Comparison of ENCODE assay signal across 13 cellular contexts in the genomic region with DNA sequence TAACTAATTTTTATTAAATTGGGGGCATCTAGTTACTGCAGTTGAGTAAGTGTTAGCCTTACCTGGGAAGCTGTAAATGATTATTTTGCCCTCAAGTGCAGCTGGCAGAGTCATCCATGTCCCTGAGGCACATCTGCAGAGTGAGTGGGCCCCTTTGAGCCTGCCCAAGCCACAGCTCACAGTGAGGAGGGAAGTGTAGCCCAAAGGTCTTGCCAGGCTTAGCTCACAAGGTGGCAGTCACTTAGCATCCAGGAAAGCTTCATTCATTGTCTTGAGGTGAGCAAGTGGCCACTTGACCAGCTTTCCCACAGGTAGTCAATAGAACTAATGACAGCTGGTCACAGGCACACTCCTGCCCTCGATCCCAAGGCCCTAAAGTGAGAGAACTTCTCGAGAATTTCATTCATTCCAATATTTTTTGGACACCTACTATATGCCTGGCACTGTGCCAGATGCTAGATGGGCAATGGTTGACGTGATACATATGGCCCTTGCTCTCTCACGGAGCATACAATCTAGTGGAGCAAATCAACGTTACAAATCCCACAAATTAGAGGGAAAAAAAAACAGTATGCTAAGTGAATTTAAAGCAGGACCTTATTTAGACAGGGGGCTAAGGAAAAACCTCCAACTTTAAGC. TPM values are rescaled to one million over a fixed set of nuclear protein-coding genes. Genes with fewer than 3 reads are reported as not detected.
DNase-seq lines count a peak whose midpoint lies in the region; ATAC-seq, FAIRE-seq and TF ChIP-seq lines count a peak whose summit lies in the region.
"Had no signal": no experiment of that assay in that cellular context is flagged by ENCODE, and none has a peak within 500 bp of the region (broad histone marks: within the 10 kb centered on the region; RNA-seq: fewer than 3 reads in every experiment).

No MANE protein-coding gene starts in this region.

- H3K9me2 ChIP-seq in GM23248 (ENCODE audit: insufficient read depth) = no peaks in the 10 kb centered on the region

- no peak overlapping the region for H3K4me3 ChIP-seq in GM23248
- no peak overlapping the region for H3K4me3 ChIP-seq in left lung

- H3K27me3 ChIP-seq in GM23248 (replicated peaks; ENCODE audit: insufficient read depth) = no peaks in the 10 kb centered on the region
- H3K27me3 ChIP-seq in left lung = no peaks in the 10 kb centered on the region

- H2AFZ ChIP-seq in GM23248 = no peak overlapping the region

- FAIRE-seq in H54 (lab: Jason Lieb, UNC) = no peak
- FAIRE-seq: colon had no signal

- intact Hi-C loops in left lung (cut with DNase I) = no loop called here

- WGBS in GM23248 (ENCODE audit: low coverage in 1 of 2, low lambda C conversion rate in 2 of 2, missing lambda C conversion rate in 2 of 2), 2 experiments = 39 to 50% methylated on average over 5 of the region's 5 CpGs

- peaks cover 85% of the 10 kb centered on the region for H3K79me2 ChIP-seq in GM23248 (ENCODE audit: insufficient read depth)

- TF ChIP-seq POLR2A in H54 (IDR thresholded peaks at IDR 0.05; ENCODE audit: low read depth, low read length) = no peak

- TF ChIP-seq CTCF in left lung (IDR thresholded peaks at IDR 0.05) = no peak

- peaks cover 42% of the 10 kb centered on the region for H3K4me1 ChIP-seq in GM23248 (ENCODE audit: insufficient read depth)
- H3K4me1 ChIP-seq in left lung = peaks cover 10 to 24% of the 10 kb centered on the region in 2 donors

- DNase-seq in Daoy (ENCODE audit: low read depth) = peak; percentile 34
- DNase-seq in GM23248 = no peak
- peak; percentile 10 to 24 for DNase-seq in SW 1271 (lab: John Stamatoyannopoulos, UW)
- no peak for DNase-seq in left lung
- no peak for DNase-seq in H54 (ENCODE audit: insufficient read length, low spot score)
- DNase-seq: immature natural killer cell, naive B cell, right cardiac atrium had no signal

- peak; percentile 22 for ATAC-seq in left lung
- no peak for ATAC-seq in HG03520 (IDR thresholded peaks at IDR 0.05; ENCODE audit: unreplicated experiment)
- ATAC-seq in GM21529 (IDR thresholded peaks at IDR 0.05; ENCODE audit: unreplicated experiment) = no peak
- ATAC-seq: activated CD4-positive, CD25-positive, alpha-beta regulatory T cell treated with anti-CD3 and anti-CD28 coated beads, Interleukin-2, amount 50 U/mL, for 24 hours; right cardiac atrium had no signal

- H3K4me2 ChIP-seq in GM23248 (ENCODE audit: unreplicated experiment) = peak overlapping the region; percentile 27

- in situ Hi-C loops in GM23248 (cut with MboI) = no loop called here

- H3K9me3 ChIP-seq in GM23248 (ENCODE audit: low read depth) (no peaks in the 10 kb centered on the region), left lung (no peaks in the 10 kb centered on the region)

- H3K9ac ChIP-seq in GM23248 = no peak overlapping the region

- H4K20me1 ChIP-seq in GM23248 (ENCODE audit: insufficient read depth) = no peaks in the 10 kb centered on the region

- peaks cover 45% of the 10 kb centered on the region for H3F3A ChIP-seq in GM23248 (ENCODE audit: insufficient read depth)

- no peaks in the 10 kb centered on the region for H3K36me3 ChIP-seq in GM23248 (ENCODE audit: low read depth)
- H3K36me3 ChIP-seq in left lung = no peaks in the 10 kb centered on the region

- H3K27ac ChIP-seq in GM23248 (no peak overlapping the region), left lung (no peak overlapping the region)

RNA-seq across cellular contexts. Expression of a gene that starts 14.3 kb away (rescaled TPM):
- 2.4 and 6.7 TPM in 2 replicates for total RNA-seq in Daoy (2014; rRNA removed; shearing (Covaris generic))
- 2.7 and 2.9 TPM in 2 replicates for total RNA-seq in GM23248 (2014; rRNA removed; shearing (Covaris generic))
- polyA plus RNA-seq in GM23248 (2016; fragmentation: Nextera tagmentation; extraction: Ambion mirVana) = 0.98 and 2.0 TPM in 2 replicates
- total RNA-seq in left lung = 1 to 10 TPM; 5.8 to 6.2 TPM
- polyA plus RNA-seq: CD14-positive monocyte, immature natural killer cell had no signal

Comparison
In these comparisons a context has a peak if more than half of its experiments do, and no peak if none do; other contexts are left out.
1. DNase-seq: peak in Daoy (single experiment) and SW 1271 (2 of 2); none in GM23248 (single experiment), left lung (0 of 2) and H54 (single experiment).